Comparison of ENCODE assay signal across 16 cellular contexts in the genomic region with DNA sequence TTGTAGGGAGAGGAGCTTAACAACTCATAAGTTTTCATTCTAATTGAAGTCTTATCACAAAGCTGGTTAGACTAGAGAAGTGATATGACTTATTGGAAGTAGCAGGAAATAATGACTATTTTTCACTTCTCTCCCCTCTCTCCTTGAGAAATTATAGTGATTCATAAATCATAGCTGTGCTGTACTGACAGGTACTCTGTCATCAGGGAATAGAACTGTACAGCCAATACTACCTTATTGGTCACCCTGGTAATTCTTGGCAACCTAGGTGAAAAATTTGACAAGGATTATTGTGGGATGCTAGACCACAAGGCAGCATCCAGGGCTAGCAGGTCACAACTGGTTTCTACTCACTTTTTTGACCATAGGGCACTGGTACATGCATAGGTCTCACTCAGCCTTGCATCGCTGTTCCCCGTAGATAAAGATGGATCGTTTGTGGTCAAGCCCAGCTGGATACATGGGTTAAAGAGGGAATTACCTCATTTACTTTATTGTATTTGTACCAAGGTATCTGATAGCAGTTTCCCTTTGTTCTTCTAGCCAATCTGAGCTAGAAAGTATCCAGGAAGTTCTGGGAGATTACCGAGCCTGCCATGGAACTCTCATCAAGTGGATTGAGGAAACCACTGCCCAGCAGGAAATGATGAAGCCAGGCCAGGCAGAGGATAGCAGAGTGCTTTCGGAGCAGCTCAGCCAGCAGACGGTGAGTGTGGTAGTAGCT.
A peak's percentile ranks its signal among the peaks of the same experiment; 100 is the strongest.
DNase-seq lines count a peak whose midpoint lies in the region; TF ChIP-seq lines count a peak whose summit lies in the region.
"Had no signal": no experiment of that assay in that cellular context is flagged by ENCODE, and none has a peak within 500 bp of the region (broad histone marks: within the 10 kb centered on the region; RNA-seq: fewer than 3 reads in every experiment).

No MANE protein-coding gene starts in this region.

- H3K27me3 Mint-ChIP-seq in Caco-2 (ENCODE audit: insufficient read depth, unreplicated experiment) = no peaks in the 10 kb centered on the region
- H3K27me3 Mint-ChIP-seq: memory B cell had no signal

- H3K4me1 Mint-ChIP-seq in Caco-2 (ENCODE audit: low read depth, unreplicated experiment) = no peaks in the 10 kb centered on the region
- H3K4me1 Mint-ChIP-seq: memory B cell had no signal

- CTCF ChIA-PET in Caco-2 (lab: Charles Lee) = no interaction called here

- intact Hi-C loops in Caco-2 (cut with micrococcal nuclease; ENCODE audit: unreplicated experiment) = no loop called here

- H3K4me3 ChIP-seq in mucosa of stomach (ENCODE audit: low read length) (peak overlapping the region; percentile 6), Caco-2 (ENCODE audit: low read depth, low read length) (no peak overlapping the region)
- H3K4me3 ChIP-seq: A549, body of pancreas, pancreas, upper lobe of left lung had no signal

- no TSS peak for BruUV-seq in Caco-2 (replicated peaks; lab: Mats Ljungman, UMichigan)

- H3K36me3 ChIP-seq in mucosa of stomach (ENCODE audit: control insufficient read depth, insufficient read depth, low read length) (peaks cover 14% of the 10 kb centered on the region), Caco-2 (ENCODE audit: control insufficient read depth, insufficient read depth, low read length) (no peaks in the 10 kb centered on the region)

- no peaks in the 10 kb centered on the region for H3K9me3 ChIP-seq in mucosa of stomach (ENCODE audit: control insufficient read depth, low read length)
- H3K9me3 ChIP-seq in Caco-2 = no peaks in the 10 kb centered on the region
- H3K9me3 ChIP-seq: A549, pancreas, upper lobe of left lung had no signal

- H3K9ac ChIP-seq in mucosa of stomach (ENCODE audit: low read length) = no peak overlapping the region

- H3K27ac Mint-ChIP-seq in Caco-2 (ENCODE audit: unreplicated experiment) = no peak overlapping the region
- H3K27ac Mint-ChIP-seq: memory B cell had no signal

- H3K4me1 ChIP-seq in mucosa of stomach (ENCODE audit: control insufficient read depth, insufficient read depth, low read length) (no peaks in the 10 kb centered on the region), Caco-2 (no peaks in the 10 kb centered on the region)
- H3K4me1 ChIP-seq: A549, body of pancreas, pancreas, upper lobe of left lung had no signal

- TF ChIP-seq CTCF in Caco-2 (IDR thresholded peaks at IDR 0.05; ENCODE audit: insufficient read depth in 1 of 2, low read depth in 1 of 2, low read length in 1 of 2, severe bottlenecking in 1 of 2, unreplicated experiment in 1 of 2) = no peak

- DNase-seq in NCI-H510A (lab: John Stamatoyannopoulos, UW) = peak; percentile 32
- no peak for DNase-seq in NCI-H510A treated with DMSO at 0.1 percent for 48 hours (lab: John Stamatoyannopoulos, UW)
- DNase-seq in NCI-H2196 treated with DMSO at 0.1 percent for 48 hours (lab: John Stamatoyannopoulos, UW; ENCODE audit: unreplicated experiment) = peak; percentile 24
- peak; percentile 84 to 95 for DNase-seq in dermis microvascular lymphatic vessel endothelial cell (ENCODE audit: low read depth in 2 of 2)
- no peak for DNase-seq in stimulated activated CD4-positive, alpha-beta T cell treated with anti-CD3 and anti-CD28 coated beads, Interleukin-4, amount 100 ng/mL, for 24 hours
- no peak for DNase-seq in cerebellar nuclear complex (lab: John Stamatoyannopoulos, UW)
- no peak for DNase-seq in Caco-2
- DNase-seq: activated T-cell treated with anti-CD3 and anti-CD28 coated beads for 4 hours, body of pancreas, hippocampal formation, NCI-H1694, pancreas, upper lobe of left lung had no signal

- POLR2A ChIA-PET in Caco-2 (lab: Charles Lee) = no interaction called here

- H3K4me3 Mint-ChIP-seq in Caco-2 (ENCODE audit: unreplicated experiment) = no peak overlapping the region
- H3K4me3 Mint-ChIP-seq: memory B cell had no signal

- H3K27me3 ChIP-seq in mucosa of stomach (ENCODE audit: control insufficient read depth, insufficient read depth, low read length) = no peaks in the 10 kb centered on the region
- no peaks in the 10 kb centered on the region for H3K27me3 ChIP-seq in Caco-2 (replicated peaks; ENCODE audit: control insufficient read depth, insufficient read depth, low read length)
- H3K27me3 ChIP-seq: body of pancreas, pancreas, upper lobe of left lung had no signal

- H3K9me3 Mint-ChIP-seq in Caco-2 (ENCODE audit: unreplicated experiment) = no peaks in the 10 kb centered on the region
- H3K9me3 Mint-ChIP-seq: memory B cell had no signal

- peaks cover 66% of the 10 kb centered on the region for H3K36me3 Mint-ChIP-seq in Caco-2 (ENCODE audit: insufficient read depth, unreplicated experiment)

Comparison
In these comparisons a context has a peak if more than half of its experiments do, and no peak if none do; other contexts are left out.
1. DNase-seq: peak in NCI-H510A (single experiment), NCI-H2196 treated with DMSO at 0.1 percent for 48 hours (single experiment) and dermis microvascular lymphatic vessel endothelial cell (2 of 2); none in NCI-H510A treated with DMSO at 0.1 percent for 48 hours (single experiment), stimulated activated CD4-positive, alpha-beta T cell treated with anti-CD3 and anti-CD28 coated beads, Interleukin-4, amount 100 ng/mL, for 24 hours (single experiment), cerebellar nuclear complex (0 of 2) and Caco-2 (0 of 2).